ENCODE assay signal across 8 cellular contexts in the genomic region with DNA sequence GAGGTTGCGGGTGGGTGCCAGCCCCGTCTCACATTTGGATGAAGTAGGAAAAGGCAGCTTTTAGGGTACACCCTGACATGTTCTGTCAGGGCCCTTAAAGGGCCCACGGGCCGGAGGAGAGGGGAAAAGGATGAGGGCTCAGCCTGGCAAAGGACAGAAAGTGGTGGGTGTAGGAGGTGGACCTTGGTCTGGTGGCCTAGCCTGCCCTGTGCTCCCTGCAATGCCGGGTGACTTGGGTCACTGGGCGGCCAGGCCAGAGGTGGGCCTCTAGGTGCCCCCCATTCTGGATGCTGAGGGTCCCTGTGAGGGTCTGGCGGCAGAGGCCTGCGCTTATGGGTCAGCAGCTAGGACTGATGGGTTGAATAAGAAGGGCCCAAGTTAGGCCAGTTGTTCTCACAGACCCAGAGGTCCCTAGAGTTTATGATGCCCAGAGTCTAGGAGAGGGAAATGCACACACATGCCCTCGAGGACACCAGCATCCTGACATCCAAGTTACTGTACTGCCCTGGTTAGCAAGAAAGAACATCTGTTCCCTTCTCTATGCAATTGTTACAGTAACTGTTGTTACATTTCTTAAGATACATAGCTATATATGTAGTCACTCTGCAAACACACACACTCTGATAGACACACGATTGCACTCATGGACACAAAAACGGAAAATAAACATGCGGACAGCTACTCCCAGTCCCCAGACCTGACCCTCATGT.
DNase-seq lines count a peak whose midpoint lies in the region; ATAC-seq and TF ChIP-seq lines count a peak whose summit lies in the region.

No MANE protein-coding gene starts in this region.

- no peaks in the 10 kb centered on the region for H3K36me3 ChIP-seq in SU-DHL-6 (ENCODE audit: low read length)

- TF ChIP-seq POLR2A in GM18505 (IDR thresholded peaks at IDR 0.05; ENCODE audit: borderline replicate concordance, extremely low read depth, insufficient read depth, insufficient read length): no peak

- H3K79me2 ChIP-seq in SU-DHL-6 (ENCODE audit: insufficient read depth, low read length): no peaks in the 10 kb centered on the region

- peaks cover 23% of the 10 kb centered on the region for H3F3A ChIP-seq in SU-DHL-6 (ENCODE audit: insufficient read depth)

- TF ChIP-seq CTCF in SU-DHL-6 (IDR thresholded peaks at IDR 0.05; ENCODE audit: insufficient read depth, low read length, poor library complexity, severe bottlenecking) (no peak), fibroblast of mammary gland (conservative IDR thresholded peaks at IDR 0.05; ENCODE audit: control insufficient read depth, insufficient read depth, low read depth, low read length) (no peak)

- ATAC-seq in GM18505 (IDR thresholded peaks at IDR 0.05; ENCODE audit: unreplicated experiment): no peak
- ATAC-seq in GM19328 (IDR thresholded peaks at IDR 0.05; ENCODE audit: unreplicated experiment): no peak

- H4K20me1 ChIP-seq in SU-DHL-6 (ENCODE audit: low read depth, low read length): no peaks in the 10 kb centered on the region

- no peaks in the 10 kb centered on the region for H3K27me3 ChIP-seq in SU-DHL-6 (ENCODE audit: low read length)

- no peaks in the 10 kb centered on the region for H3K9me3 ChIP-seq in SU-DHL-6 (ENCODE audit: insufficient read depth, low read length)

- H3K9ac ChIP-seq in SU-DHL-6 (ENCODE audit: low read length): peak overlapping the region; percentile 78

- DNase-seq in fibroblast of mammary gland (ENCODE audit: low read depth) (peak; percentile 33), retina (peak; percentile 25), kidney glomerular epithelial cell (lab: John Stamatoyannopoulos, UW) (no peak), AG08396 (ENCODE audit: low spot score) (no peak)

- H3K27ac ChIP-seq in SU-DHL-6 (ENCODE audit: low read depth, low read length): 0 out of 2 replicates have a peak overlapping the region, but pooled peaks have one; percentile 33

- peak overlapping the region; percentile 73 for H2AFZ ChIP-seq in SU-DHL-6 (ENCODE audit: low read depth, low read length, severe bottlenecking)

- peak overlapping the region; percentile 89 for H3K4me2 ChIP-seq in SU-DHL-6 (ENCODE audit: low read depth, low read length, poor library complexity, severe bottlenecking)

- H3K9me2 ChIP-seq in SU-DHL-6 (replicated peaks; ENCODE audit: insufficient read depth, low read length): no peaks in the 10 kb centered on the region

- H3K4me3 ChIP-seq in GM08714 (ENCODE audit: low read length): peak overlapping the region; percentile 65; the same call in 1 of the 2 replicates
- peak overlapping the region; percentile 73 for H3K4me3 ChIP-seq in SU-DHL-6 (ENCODE audit: insufficient read depth, low read length, poor library complexity, severe bottlenecking)
- H3K4me3 ChIP-seq in fibroblast of mammary gland (ENCODE audit: control insufficient read depth, low read depth, low read length): peak overlapping the region; percentile 72

Comparison
In these comparisons a context has a peak if more than half of its experiments do, and no peak if none do; other contexts are left out.
1. DNase-seq: peak in fibroblast of mammary gland (single experiment) and retina (single experiment); none in kidney glomerular epithelial cell (single experiment) and AG08396 (single experiment).
2. Peak in every context shown above with its lines, with median percentiles within 50 percentile points of each other: H3K4me3 ChIP-seq.